ENCODE assay signal across 30 cellular contexts in the genomic region with DNA sequence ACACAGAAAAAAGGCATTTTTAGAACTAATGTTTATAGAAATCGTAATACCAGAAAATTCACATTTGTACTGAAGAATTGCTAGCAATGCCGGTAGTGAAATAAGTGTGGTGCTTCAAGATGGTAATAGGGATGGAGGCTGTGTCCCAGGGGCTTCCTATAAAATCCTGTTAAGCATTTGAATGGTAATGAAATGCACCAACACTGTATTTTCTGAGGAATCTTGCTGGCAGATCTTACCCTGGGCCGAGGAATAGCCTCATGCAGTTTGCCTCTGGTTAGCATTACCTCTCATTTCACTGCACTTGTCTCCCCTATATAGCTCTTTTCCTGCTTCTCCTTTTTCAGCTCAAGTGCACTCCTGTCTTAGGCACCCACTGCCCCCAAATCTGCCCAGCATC.
"Had no signal": no experiment of that assay in that cellular context is flagged by ENCODE, and none has a peak within 500 bp of the region (broad histone marks: within the 10 kb centered on the region; RNA-seq: fewer than 3 reads in every experiment).

No MANE protein-coding gene starts in this region.

- H3K4me1 Mint-ChIP-seq: immature natural killer cell; naive thymus-derived CD8-positive, alpha-beta T cell; nephron; stimulated activated memory B cell treated with anti-CD40 and anti-IgM and Interleukin-4, amounts not matched to agents 10 μg/mL and 1 μg/mL and 100 μg/mL, for 72 hours; stimulated activated naive CD8-positive, alpha-beta T cell treated with anti-CD3 and anti-CD28 coated beads, Interleukin-15, amount 100 ng/mL, for 72 hours had no signal

- H3K9me3 Mint-ChIP-seq: naive thymus-derived CD8-positive, alpha-beta T cell; nephron; stimulated activated memory B cell treated with anti-CD40 and anti-IgM and Interleukin-4, amounts not matched to agents 10 μg/mL and 1 μg/mL and 100 μg/mL, for 72 hours; stimulated activated naive CD8-positive, alpha-beta T cell treated with anti-CD3 and anti-CD28 coated beads, Interleukin-15, amount 100 ng/mL, for 72 hours had no signal

- H3K4me3 ChIP-seq: left lung, lower lobe of right lung, neural progenitor cell, ovary, right atrium auricular region, right lobe of liver, smooth muscle cell, tibial nerve, upper lobe of left lung, vagina had no signal

- H3K4me3 Mint-ChIP-seq: immature natural killer cell; naive thymus-derived CD8-positive, alpha-beta T cell; nephron; neural progenitor cell; stimulated activated memory B cell treated with anti-CD40 and anti-IgM and Interleukin-4, amounts not matched to agents 10 μg/mL and 1 μg/mL and 100 μg/mL, for 72 hours; stimulated activated naive CD8-positive, alpha-beta T cell treated with anti-CD3 and anti-CD28 coated beads, Interleukin-15, amount 100 ng/mL, for 72 hours had no signal

- H3K27me3 ChIP-seq: left lung, neural progenitor cell, neutrophil, ovary, right atrium auricular region, right lobe of liver, tibial nerve, upper lobe of left lung, vagina had no signal

- H3K36me3 Mint-ChIP-seq: immature natural killer cell; stimulated activated memory B cell treated with anti-CD40 and anti-IgM and Interleukin-4, amounts not matched to agents 10 μg/mL and 1 μg/mL and 100 μg/mL, for 72 hours had no signal

- H3K27ac Mint-ChIP-seq: immature natural killer cell; naive thymus-derived CD8-positive, alpha-beta T cell; nephron; neural progenitor cell; progenitor cell of endocrine pancreas; stimulated activated memory B cell treated with anti-CD40 and anti-IgM and Interleukin-4, amounts not matched to agents 10 μg/mL and 1 μg/mL and 100 μg/mL, for 72 hours; stimulated activated naive CD8-positive, alpha-beta T cell treated with anti-CD3 and anti-CD28 coated beads, Interleukin-15, amount 100 ng/mL, for 72 hours had no signal

- ATAC-seq: left colon; left lung; lower lobe of right lung; naive thymus-derived CD8-positive, alpha-beta T cell; right lobe of liver; stimulated activated memory B cell treated with anti-CD40 and anti-IgM and Interleukin-4, amounts not matched to agents 10 μg/mL and 1 μg/mL and 100 μg/mL, for 72 hours; stimulated activated naive CD8-positive, alpha-beta T cell treated with anti-CD3 and anti-CD28 coated beads, Interleukin-15, amount 100 ng/mL, for 72 hours had no signal

- H3K4me1 ChIP-seq: left lung, lower lobe of right lung, right atrium auricular region, right lobe of liver, tibial nerve, upper lobe of left lung, vagina had no signal

- H3K9me3 ChIP-seq: left lung, lower lobe of right lung, neutrophil, ovary, right atrium auricular region, right lobe of liver, tibial nerve, upper lobe of left lung, vagina had no signal

- H3K27me3 Mint-ChIP-seq: naive thymus-derived CD8-positive, alpha-beta T cell; progenitor cell of endocrine pancreas; stimulated activated memory B cell treated with anti-CD40 and anti-IgM and Interleukin-4, amounts not matched to agents 10 μg/mL and 1 μg/mL and 100 μg/mL, for 72 hours; stimulated activated naive CD8-positive, alpha-beta T cell treated with anti-CD3 and anti-CD28 coated beads, Interleukin-15, amount 100 ng/mL, for 72 hours had no signal

- H3K4me2 ChIP-seq: neural progenitor cell, smooth muscle cell had no signal

- H3K9ac ChIP-seq: neural progenitor cell had no signal

- H3K27ac ChIP-seq: left lung, lower lobe of right lung, neural progenitor cell, neutrophil, ovary, right atrium auricular region, right lobe of liver, tibial nerve, upper lobe of left lung, vagina had no signal

- DNase-seq: hippocampal formation; immature natural killer cell; kidney; left colon; left lung; lower lobe of right lung; mammary epithelial cell; mesenchymal stem cell; naive thymus-derived CD8-positive, alpha-beta T cell; occipital lobe; ovary; right lobe of liver; stimulated activated CD4-positive, alpha-beta T cell treated with anti-CD3 and anti-CD28 coated beads, Interleukin-1b, Interleukin-23, amount 100 ng/mL, for 48 hours; stimulated activated CD4-positive, alpha-beta T cell treated with anti-CD3 and anti-CD28 coated beads, Interleukin-2, amount 100 ng/mL, for 48 hours; stimulated activated CD4-positive, alpha-beta T cell treated with anti-CD3 and anti-CD28 coated beads, Interleukin-4, amount 100 ng/mL, for 4 hours; stimulated activated CD8-positive, alpha-beta memory T cell treated with anti-CD3 and anti-CD28 coated beads, Interleukin-4, amount 100 ng/mL, for 48 hours; stimulated activated naive CD4-positive, alpha-beta T cell treated with Interleukin-2 at 50 U/mL for 16 hours; stimulated activated naive CD8-positive, alpha-beta T cell treated with anti-CD3 and anti-CD28 coated beads, Interleukin-15, amount 100 ng/mL, for 72 hours; substantia nigra; upper lobe of left lung had no signal

- H3K36me3 ChIP-seq: left lung, lower lobe of right lung, neural progenitor cell, neutrophil, ovary, right atrium auricular region, right lobe of liver, tibial nerve, upper lobe of left lung, vagina had no signal

- FAIRE-seq: islet of Langerhans, kidney had no signal

- H2AFZ ChIP-seq: neural progenitor cell had no signal
